In genomic region chr18:25223899-25224607, GRCh38 we compare ENCODE assay signal across 21 cellular contexts.
"Had no signal": no experiment of that assay in that cellular context is flagged by ENCODE, and none has a peak within 500 bp of the region (broad histone marks: within the 10 kb centered on the region; RNA-seq: fewer than 3 reads in every experiment).

No MANE protein-coding gene starts in this region.

- DNase-seq: activated CD4-positive, alpha-beta memory T cell treated with anti-CD3 and anti-CD28 coated beads, Interleukin-2, amount 10 ng/mL, durations not matched to agents 7 days and 5 days; activated CD4-positive, alpha-beta T cell treated with anti-CD3 and anti-CD28 coated beads for 4 hours; activated effector memory CD4-positive, alpha-beta T cell treated with Interleukin-2 at 50 U/mL for 16 hours; activated T-cell treated with anti-CD3 and anti-CD28 coated beads, Interleukin-2, amount 50 U/mL, for 4 hours; adrenal gland; effector CD4-positive, alpha-beta T cell; islet precursor cell; occipital lobe; stimulated activated CD4-positive, alpha-beta T cell treated with anti-CD3 and anti-CD28 coated beads, Interleukin-12 subunit alpha, Interleukin-12 subunit beta, amount 100 ng/mL, for 4 hours; stimulated activated CD4-positive, alpha-beta T cell treated with anti-CD3 and anti-CD28 coated beads, Interleukin-2, amount 100 ng/mL, for 24 hours; T-helper 17 cell had no signal

- H3K4me3 Mint-ChIP-seq: activated CD4-positive, alpha-beta memory T cell treated with anti-CD3 and anti-CD28 coated beads, Interleukin-2, amount 10 ng/mL, durations not matched to agents 7 days and 5 days; activated naive CD4-positive, alpha-beta T cell treated with anti-CD3 and anti-CD28 coated beads, Interleukin-2, amount 50 U/mL, for 24 hours; activated T-cell treated with anti-CD3 and anti-CD28 coated beads, Interleukin-2, amount 50 U/mL, for 4 hours; memory B cell; stimulated activated memory B cell treated with anti-CD40 and anti-IgM and Interleukin-4, amounts not matched to agents 10 μg/mL and 1 μg/mL and 100 μg/mL, for 72 hours; T-helper 17 cell; WTC11 had no signal

- H2AFZ ChIP-seq: hepatocyte had no signal

- H3K27ac ChIP-seq: adrenal gland, coronary artery, hepatocyte, left lung, prostate gland, tibial artery had no signal

- H3K36me3 Mint-ChIP-seq: activated naive CD4-positive, alpha-beta T cell treated with anti-CD3 and anti-CD28 coated beads, Interleukin-2, amount 50 U/mL, for 24 hours; memory B cell; natural killer cell treated with Interleukin-12 subunit alpha and Interleukin-12 subunit beta and Interleukin-15 and Interleukin-18, amount 100 ng/mL, for 72 hours; stimulated activated memory B cell treated with anti-CD40 and anti-IgM and Interleukin-4, amounts not matched to agents 10 μg/mL and 1 μg/mL and 100 μg/mL, for 72 hours had no signal

- H3K9me3 ChIP-seq: adrenal gland, left lung, prostate gland, tibial artery had no signal

- H3K36me3 ChIP-seq: adrenal gland, left lung, prostate gland had no signal

- H3K4me1 Mint-ChIP-seq: activated CD4-positive, alpha-beta memory T cell treated with anti-CD3 and anti-CD28 coated beads, Interleukin-2, amount 10 ng/mL, durations not matched to agents 7 days and 5 days; activated naive CD4-positive, alpha-beta T cell treated with anti-CD3 and anti-CD28 coated beads, Interleukin-2, amount 50 U/mL, for 24 hours; memory B cell; stimulated activated memory B cell treated with anti-CD40 and anti-IgM and Interleukin-4, amounts not matched to agents 10 μg/mL and 1 μg/mL and 100 μg/mL, for 72 hours; T-helper 17 cell had no signal

- H3K27ac Mint-ChIP-seq: activated CD4-positive, alpha-beta memory T cell treated with anti-CD3 and anti-CD28 coated beads, Interleukin-2, amount 10 ng/mL, durations not matched to agents 7 days and 5 days; activated naive CD4-positive, alpha-beta T cell treated with anti-CD3 and anti-CD28 coated beads, Interleukin-2, amount 50 U/mL, for 24 hours; memory B cell; stimulated activated memory B cell treated with anti-CD40 and anti-IgM and Interleukin-4, amounts not matched to agents 10 μg/mL and 1 μg/mL and 100 μg/mL, for 72 hours; T-helper 17 cell; WTC11 had no signal

- H3K79me2 ChIP-seq: hepatocyte had no signal

- H3K4me1 ChIP-seq: prostate gland, tibial artery had no signal

- H3K4me2 ChIP-seq: hepatocyte had no signal

- H3K27me3 ChIP-seq: adrenal gland, hepatocyte, left lung, tibial artery had no signal

- H3K4me3 ChIP-seq: adrenal gland, coronary artery, hepatocyte, left lung, prostate gland, tibial artery had no signal

- H3K27me3 Mint-ChIP-seq: activated CD4-positive, alpha-beta memory T cell treated with anti-CD3 and anti-CD28 coated beads, Interleukin-2, amount 10 ng/mL, durations not matched to agents 7 days and 5 days; activated naive CD4-positive, alpha-beta T cell treated with anti-CD3 and anti-CD28 coated beads, Interleukin-2, amount 50 U/mL, for 24 hours; memory B cell had no signal

- ATAC-seq: activated T-cell treated with anti-CD3 and anti-CD28 coated beads, Interleukin-2, amount 50 U/mL, for 4 hours; left lung; natural killer cell treated with Interleukin-12 subunit alpha and Interleukin-12 subunit beta and Interleukin-15 and Interleukin-18, amount 100 ng/mL, for 72 hours; stimulated activated memory B cell treated with anti-CD40 and anti-IgM and Interleukin-4, amounts not matched to agents 10 μg/mL and 1 μg/mL and 100 μg/mL, for 72 hours; T-helper 17 cell had no signal

- H3K9me3 Mint-ChIP-seq: activated naive CD4-positive, alpha-beta T cell treated with anti-CD3 and anti-CD28 coated beads, Interleukin-2, amount 50 U/mL, for 24 hours; memory B cell; natural killer cell treated with Interleukin-12 subunit alpha and Interleukin-12 subunit beta and Interleukin-15 and Interleukin-18, amount 100 ng/mL, for 72 hours; stimulated activated memory B cell treated with anti-CD40 and anti-IgM and Interleukin-4, amounts not matched to agents 10 μg/mL and 1 μg/mL and 100 μg/mL, for 72 hours; WTC11 had no signal
